In the genomic region with DNA sequence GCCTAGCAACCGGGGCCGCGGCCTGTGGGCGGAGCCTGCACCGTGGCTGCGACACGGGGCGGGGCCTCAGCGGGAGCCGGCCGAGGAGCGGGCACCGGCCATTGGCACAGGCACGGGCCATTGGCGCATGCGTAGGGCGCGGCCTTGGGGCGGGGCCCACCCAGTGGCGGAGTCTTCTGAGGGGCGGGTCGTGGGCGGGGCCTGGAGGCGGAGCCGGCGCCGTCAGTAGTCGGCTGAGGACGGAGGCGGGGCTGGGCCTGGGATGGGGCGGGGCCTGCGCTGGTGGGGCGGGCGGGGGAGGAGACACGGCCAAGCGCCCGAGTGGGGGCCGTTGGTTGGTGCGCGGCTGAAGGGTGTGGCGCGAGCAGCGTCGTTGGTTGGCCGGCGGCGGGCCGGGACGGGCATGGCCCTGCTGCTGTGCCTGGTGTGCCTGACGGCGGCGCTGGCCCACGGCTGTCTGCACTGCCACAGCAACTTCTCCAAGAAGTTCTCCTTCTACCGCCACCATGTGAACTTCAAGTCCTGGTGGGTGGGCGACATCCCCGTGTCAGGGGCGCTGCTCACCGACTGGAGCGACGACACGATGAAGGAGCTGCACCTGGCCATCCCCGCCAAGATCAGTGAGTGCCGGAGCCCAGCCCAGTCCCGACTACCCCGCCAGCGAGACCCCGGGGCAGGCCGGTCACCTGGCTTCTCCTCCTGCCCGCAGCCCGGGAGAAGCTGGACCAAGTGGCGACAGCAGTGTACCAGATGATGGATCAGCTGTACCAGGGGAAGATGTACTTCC, we compare ENCODE assay signal across 8 cellular contexts. TPM values are rescaled to one million over a fixed set of nuclear protein-coding genes. Genes with fewer than 3 reads are reported as not detected.
A peak's percentile ranks its signal among the peaks of the same experiment; 100 is the strongest.
DNase-seq lines count a peak whose midpoint lies in the region; ATAC-seq and TF ChIP-seq lines count a peak whose summit lies in the region.

IZUMO4 (plus strand) TSS at position 373 of the 787 bp plus-strand sequence; CDS start at position 404, 31 bp downstream.

- H3K23ac ChIP-seq in H9 (ENCODE audit: insufficient read length, low read depth, low read length) = no peak within 1 kb of the TSS

- H3K9ac ChIP-seq in ES-I3 (ENCODE audit: low read depth, low read length) = peak within 1 kb of the TSS; percentile 87
- no peak within 1 kb of the TSS for H3K9ac ChIP-seq in H9 (ENCODE audit: extremely low read depth, insufficient read length, low read length)
- peak within 1 kb of the TSS; percentile 92 for H3K9ac ChIP-seq in Loucy (ENCODE audit: low read depth, low read length, poor library complexity, severe bottlenecking)

- H4K5ac ChIP-seq in H9 (ENCODE audit: insufficient read length, low read depth, low read length) = no peak within 1 kb of the TSS

- no peaks in the 10 kb centered on the region for H3F3A ChIP-seq in Loucy (ENCODE audit: low read depth)

- H3K4me3 ChIP-seq in Loucy (ENCODE audit: low read length, poor library complexity, severe bottlenecking) (peak within 1 kb of the TSS; percentile 85), RWPE2 (ENCODE audit: severe bottlenecking) (peak within 1 kb of the TSS; percentile 51), fibroblast of villous mesenchyme (ENCODE audit: low read depth, low read length) (peak within 1 kb of the TSS; percentile 76)

- no peaks in the 10 kb centered on the region for H3K79me1 ChIP-seq in H9 (ENCODE audit: insufficient read depth, low read depth, low read length, poor library complexity, severe bottlenecking)

- H3K27ac ChIP-seq in H9 (ENCODE audit: insufficient read length, low read depth, low read length) (no peak within 1 kb of the TSS), RWPE2 (ENCODE audit: poor library complexity, severe bottlenecking) (peak within 1 kb of the TSS; percentile 99)

- H3K27me3 Mint-ChIP-seq in H9 (ENCODE audit: low read depth) = no peaks in the 10 kb centered on the region
- H3K27me3 Mint-ChIP-seq in nephron progenitor cell (ENCODE audit: low read depth, poor library complexity) = no peaks in the 10 kb centered on the region
- no peaks in the 10 kb centered on the region for H3K27me3 Mint-ChIP-seq in stimulated activated naive CD8-positive, alpha-beta T cell treated with anti-CD3 and anti-CD28 coated beads, Interleukin-15, amount 100 ng/mL, for 72 hours

- H3K4me3 Mint-ChIP-seq in H9 (peak within 1 kb of the TSS; percentile 79 to 91), nephron progenitor cell (peak within 1 kb of the TSS; percentile 89)
- H3K4me3 Mint-ChIP-seq in stimulated activated naive CD8-positive, alpha-beta T cell treated with anti-CD3 and anti-CD28 coated beads, Interleukin-15, amount 100 ng/mL, for 72 hours = peak within 1 kb of the TSS; percentile 99 to 100

- H3K27ac Mint-ChIP-seq in H9 (peak within 1 kb of the TSS in 2 of 3 experiments; percentile 92 to 97; a peak in 4 of 7 replicates), nephron progenitor cell (peak within 1 kb of the TSS; percentile 96)
- H3K27ac Mint-ChIP-seq in stimulated activated naive CD8-positive, alpha-beta T cell treated with anti-CD3 and anti-CD28 coated beads, Interleukin-15, amount 100 ng/mL, for 72 hours = peak within 1 kb of the TSS; percentile 86 to 96

- H3K4me2 ChIP-seq in H9 (ENCODE audit: insufficient read depth, insufficient read length, low read length) = peak within 1 kb of the TSS; percentile 72
- H3K4me2 ChIP-seq in Loucy (ENCODE audit: low read depth, low read length, poor library complexity, severe bottlenecking) = peak within 1 kb of the TSS; percentile 79

- no peak within 1 kb of the TSS for H2AK5ac ChIP-seq in H9 (ENCODE audit: insufficient read length, low read length)

- no peak within 1 kb of the TSS for H4K91ac ChIP-seq in H9 (ENCODE audit: insufficient read length, low read depth, low read length)

- H3K36me3 ChIP-seq in ES-I3 (ENCODE audit: insufficient read depth, low read length) = peaks cover under 1% of the 10 kb centered on the region; the same call in 1 of the 2 replicates
- H3K36me3 ChIP-seq in Loucy (ENCODE audit: insufficient read depth, low read length) = peaks cover 20% of the 10 kb centered on the region; the same call in 1 of the 2 replicates
- H3K36me3 ChIP-seq in RWPE2 (ENCODE audit: low read depth) = peaks cover 39% of the 10 kb centered on the region

- H4K8ac ChIP-seq in H9 (replicated peaks; ENCODE audit: insufficient read length, low read depth, low read length) = no peak within 1 kb of the TSS

- H2BK5ac ChIP-seq in H9 (ENCODE audit: insufficient read length, low read length) = no peak within 1 kb of the TSS

- no peak within 1 kb of the TSS for H2BK15ac ChIP-seq in H9 (ENCODE audit: low read depth, low read length)

- TF ChIP-seq CTCF in H9 (conservative IDR thresholded peaks at IDR 0.05) (peak; percentile 49), Loucy (conservative IDR thresholded peaks at IDR 0.05; ENCODE audit: low read length) (peak; percentile 57), RWPE2 (IDR thresholded peaks at IDR 0.05; ENCODE audit: poor library complexity, severe bottlenecking) (peak; percentile 12), fibroblast of villous mesenchyme (IDR thresholded peaks at IDR 0.05; ENCODE audit: insufficient read depth, low read depth, low read length) (peak; percentile 39), nephron progenitor cell (IDR thresholded peaks at IDR 0.05) (peak; percentile 13)

- H2BK120ac ChIP-seq in H9 (ENCODE audit: low read depth, low read length, poor library complexity, severe bottlenecking) = no peak within 1 kb of the TSS

- H3K9me3 Mint-ChIP-seq in H9 (no peaks in the 10 kb centered on the region), nephron progenitor cell (no peaks in the 10 kb centered on the region)
- no peaks in the 10 kb centered on the region for H3K9me3 Mint-ChIP-seq in stimulated activated naive CD8-positive, alpha-beta T cell treated with anti-CD3 and anti-CD28 coated beads, Interleukin-15, amount 100 ng/mL, for 72 hours

- H3K4ac ChIP-seq in H9 (ENCODE audit: low read depth, low read length) = no peak within 1 kb of the TSS

- H3K79me2 ChIP-seq in H9 (ENCODE audit: insufficient read depth, low read length) (no peaks in the 10 kb centered on the region), Loucy (ENCODE audit: insufficient read depth, low read length) (peaks cover 43% of the 10 kb centered on the region)

- H3T11ph ChIP-seq in H9 (ENCODE audit: low read length) = no peak within 1 kb of the TSS

- WGBS in H9 (ENCODE audit: extremely low coverage, insufficient read length, low lambda C conversion rate) = no CpG with 5 or more reads among the region's 71 CpGs

- no peaks in the 10 kb centered on the region for H3K27me3 ChIP-seq in H9 (ENCODE audit: insufficient read depth, low read length)
- no peaks in the 10 kb centered on the region for H3K27me3 ChIP-seq in Loucy (ENCODE audit: insufficient read depth, low read length, poor library complexity, severe bottlenecking)
- H3K27me3 ChIP-seq in RWPE2 (ENCODE audit: insufficient read depth, poor library complexity, severe bottlenecking) = no peaks in the 10 kb centered on the region

- peaks cover under 1 to 19% (median 18%) of the 10 kb centered on the region in 3 experiments; a peak in 6 of 7 replicates for H3K36me3 Mint-ChIP-seq in H9 (ENCODE audit: insufficient read depth in 1 of 3, low read depth in 3 of 3)
- peaks cover 5% of the 10 kb centered on the region for H3K36me3 Mint-ChIP-seq in nephron progenitor cell (ENCODE audit: low read depth)

- peak; percentile 98 for DNase-seq in H9
- peak; percentile 95 for DNase-seq in RWPE2 (ENCODE audit: low spot score)
- peak; percentile 100 for DNase-seq in activated effector memory CD4-positive, alpha-beta T cell treated with anti-CD3 and anti-CD28 coated beads, Interleukin-2, amount 50 U/mL, for 16 hours
- peak; percentile 98 for DNase-seq in fibroblast of villous mesenchyme (ENCODE audit: low read depth)
- DNase-seq in nephron progenitor cell = peak; percentile 100
- DNase-seq in stimulated activated naive CD8-positive, alpha-beta T cell treated with anti-CD3 and anti-CD28 coated beads, Interleukin-15, amount 100 ng/mL, for 72 hours = peak; percentile 99 to 100

- H2BK20ac ChIP-seq in H9 (ENCODE audit: low read depth, low read length, poor library complexity, severe bottlenecking) = no peak within 1 kb of the TSS

- no peaks in the 10 kb centered on the region for H3K23me2 ChIP-seq in H9 (ENCODE audit: insufficient read length, low read depth, low read length, poor library complexity, severe bottlenecking)

- H3K56ac ChIP-seq in H9 (ENCODE audit: insufficient read length, low read depth, low read length) = no peak within 1 kb of the TSS

- no peak within 1 kb of the TSS for H2AFZ ChIP-seq in H9 (ENCODE audit: low read length)
- H2AFZ ChIP-seq in Loucy (ENCODE audit: low read length) = peak within 1 kb of the TSS; percentile 75

- H3K14ac ChIP-seq in H9 (ENCODE audit: insufficient read depth, low read length) = no peak within 1 kb of the TSS

- H3K4me1 Mint-ChIP-seq in H9 (peaks cover 7 to 8% of the 10 kb centered on the region in 2 experiments; a peak in 3 of 4 replicates), nephron progenitor cell (peaks cover 32% of the 10 kb centered on the region)
- H3K4me1 Mint-ChIP-seq in stimulated activated naive CD8-positive, alpha-beta T cell treated with anti-CD3 and anti-CD28 coated beads, Interleukin-15, amount 100 ng/mL, for 72 hours = peaks cover 64% of the 10 kb centered on the region

- no peaks in the 10 kb centered on the region for H3K9me2 ChIP-seq in Loucy (replicated peaks; ENCODE audit: low read depth, low read length)

- H3K9me3 ChIP-seq in ES-I3 (ENCODE audit: control insufficient read depth, insufficient read depth, low read length) = no peaks in the 10 kb centered on the region
- H3K9me3 ChIP-seq in H9 (ENCODE audit: control insufficient read depth, low read depth, low read length) = no peaks in the 10 kb centered on the region
- H3K9me3 ChIP-seq in Loucy (ENCODE audit: insufficient read depth, low read depth, low read length) = no peaks in the 10 kb centered on the region
- H3K9me3 ChIP-seq in RWPE2 (ENCODE audit: severe bottlenecking) = no peaks in the 10 kb centered on the region

- H4K20me1 ChIP-seq in H9 (ENCODE audit: control insufficient read depth, insufficient read depth, insufficient read length) (no peaks in the 10 kb centered on the region), Loucy (ENCODE audit: insufficient read depth, low read length, poor library complexity, severe bottlenecking) (peaks cover 2% of the 10 kb centered on the region)

- H3K18ac ChIP-seq in H9 (ENCODE audit: insufficient read length, low read depth, low read length) = peak within 1 kb of the TSS; percentile 50

- H2BK12ac ChIP-seq in H9 (ENCODE audit: insufficient read length, low read depth, low read length) = no peak within 1 kb of the TSS

- H3K4me1 ChIP-seq in ES-I3 (ENCODE audit: insufficient read depth, low read length) (no peaks in the 10 kb centered on the region), H9 (ENCODE audit: insufficient read depth, low read length) (no peaks in the 10 kb centered on the region), Loucy (ENCODE audit: insufficient read depth, low read length, poor library complexity, severe bottlenecking) (peaks cover 20% of the 10 kb centered on the region), RWPE2 (ENCODE audit: insufficient read depth, poor library complexity, severe bottlenecking) (peaks cover 15% of the 10 kb centered on the region)

- peak; percentile 79 for ATAC-seq in RWPE2 (ENCODE audit: low read depth)
- ATAC-seq in stimulated activated naive CD8-positive, alpha-beta T cell treated with anti-CD3 and anti-CD28 coated beads, Interleukin-15, amount 100 ng/mL, for 72 hours = peak; percentile 90

RNA-seq across cellular contexts. Expression of gene IZUMO4, which starts in this region (rescaled TPM):
- total RNA-seq in H9 (2021) (2.1 and 3.0 TPM in 2 replicates), fibroblast of villous mesenchyme (1.3 TPM in 2 replicates)
